In the genomic region with DNA sequence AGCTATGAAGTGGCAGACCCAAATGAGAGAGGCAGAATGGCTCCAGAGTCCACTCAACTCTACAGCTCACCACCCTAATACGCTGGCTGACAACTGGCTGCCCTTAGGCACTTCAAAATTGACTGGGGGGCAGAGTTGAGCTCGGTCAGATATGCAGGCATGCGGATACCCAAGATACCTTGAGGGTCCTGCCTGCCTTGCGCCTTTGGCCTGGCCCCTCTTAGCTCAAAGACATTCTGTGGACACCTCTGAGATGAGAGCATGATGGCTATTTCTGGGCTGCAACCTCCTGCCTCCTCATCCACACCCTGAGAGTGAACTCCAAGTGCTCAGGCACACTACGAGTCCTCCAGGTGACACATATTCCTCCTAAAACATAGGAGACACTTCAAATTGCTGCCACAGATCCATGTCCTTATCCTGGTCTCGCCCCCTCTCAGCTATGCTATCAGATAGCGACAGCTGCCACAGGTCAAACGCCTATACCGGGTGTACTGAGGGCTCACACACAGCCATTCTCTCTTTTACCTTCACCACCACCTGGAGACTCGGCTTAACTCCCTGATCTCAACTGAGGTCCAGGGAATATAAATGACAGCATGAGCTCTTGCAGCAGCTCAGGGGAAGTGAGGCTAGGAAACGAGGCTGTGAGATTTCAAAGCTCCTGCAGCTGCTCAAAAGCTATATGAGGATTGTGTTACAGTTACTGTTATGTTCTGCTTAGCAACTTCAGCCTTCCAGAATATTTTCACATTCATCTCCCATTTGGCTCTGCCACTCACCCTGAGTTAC, we compare ENCODE assay signal across 16 cellular contexts.
DNase-seq lines count a peak whose midpoint lies in the region; ATAC-seq and FAIRE-seq lines count a peak whose summit lies in the region.
"Had no signal": no experiment of that assay in that cellular context is flagged by ENCODE, and none has a peak within 500 bp of the region (broad histone marks: within the 10 kb centered on the region; RNA-seq: fewer than 3 reads in every experiment).

No MANE protein-coding gene starts in this region.

- H3K4me3 Mint-ChIP-seq in activated T-helper 17 cell treated with anti-CD3 and anti-CD28 coated beads, Interleukin-2, amount 50 U/mL, for 72 hours: no peak overlapping the region
- H3K4me3 Mint-ChIP-seq: H9 had no signal

- H3K27ac Mint-ChIP-seq in activated T-helper 17 cell treated with anti-CD3 and anti-CD28 coated beads, Interleukin-2, amount 50 U/mL, for 72 hours: no peak overlapping the region

- DNase-seq in NCI-H2171 treated with DMSO at 0.1 percent for 48 hours (lab: John Stamatoyannopoulos, UW) (peak; percentile 15), NCI-H2171 (lab: John Stamatoyannopoulos, UW) (no peak), middle frontal gyrus (ENCODE audit: extremely low spot score, low spot score) (peak; percentile 10), superior temporal gyrus (ENCODE audit: extremely low spot score) (peak; percentile 24), frontal cortex (ENCODE audit: low spot score in 2 of 2) (no peak), pons (ENCODE audit: low spot score) (no peak)
- DNase-seq: C1 segment of cervical spinal cord, MG63, NCI-H1092, NCI-H146, NCI-H2081 treated with DMSO at 0.1 percent for 48 hours, PC-9 had no signal

- peaks cover 20% of the 10 kb centered on the region for H3K27me3 Mint-ChIP-seq in activated T-helper 17 cell treated with anti-CD3 and anti-CD28 coated beads, Interleukin-2, amount 50 U/mL, for 72 hours

- H3K9me3 Mint-ChIP-seq in activated T-helper 17 cell treated with anti-CD3 and anti-CD28 coated beads, Interleukin-2, amount 50 U/mL, for 72 hours: peaks cover 5% of the 10 kb centered on the region
- H3K9me3 Mint-ChIP-seq: H9 had no signal

- no peak for FAIRE-seq in frontal cortex (lab: Jason Lieb, UNC)
- FAIRE-seq: A204.1 had no signal

- no peaks in the 10 kb centered on the region for H3K4me1 Mint-ChIP-seq in activated T-helper 17 cell treated with anti-CD3 and anti-CD28 coated beads, Interleukin-2, amount 50 U/mL, for 72 hours

- H3K36me3 Mint-ChIP-seq in activated T-helper 17 cell treated with anti-CD3 and anti-CD28 coated beads, Interleukin-2, amount 50 U/mL, for 72 hours (ENCODE audit: low read depth): no peaks in the 10 kb centered on the region

- peak; percentile 3 for ATAC-seq in activated T-helper 17 cell treated with anti-CD3 and anti-CD28 coated beads, Interleukin-2, amount 50 U/mL, for 72 hours (replicated peaks)
- no peak for ATAC-seq in GM19397 (IDR thresholded peaks at IDR 0.05; ENCODE audit: unreplicated experiment)

Comparison
In these comparisons a context has a peak if more than half of its experiments do, and no peak if none do; other contexts are left out.
1. DNase-seq: peak in NCI-H2171 treated with DMSO at 0.1 percent for 48 hours (single experiment), middle frontal gyrus (single experiment) and superior temporal gyrus (single experiment); none in NCI-H2171 (single experiment), frontal cortex (0 of 2) and pons (single experiment).